ENCODE assay signal across 28 cellular contexts in the genomic region with DNA sequence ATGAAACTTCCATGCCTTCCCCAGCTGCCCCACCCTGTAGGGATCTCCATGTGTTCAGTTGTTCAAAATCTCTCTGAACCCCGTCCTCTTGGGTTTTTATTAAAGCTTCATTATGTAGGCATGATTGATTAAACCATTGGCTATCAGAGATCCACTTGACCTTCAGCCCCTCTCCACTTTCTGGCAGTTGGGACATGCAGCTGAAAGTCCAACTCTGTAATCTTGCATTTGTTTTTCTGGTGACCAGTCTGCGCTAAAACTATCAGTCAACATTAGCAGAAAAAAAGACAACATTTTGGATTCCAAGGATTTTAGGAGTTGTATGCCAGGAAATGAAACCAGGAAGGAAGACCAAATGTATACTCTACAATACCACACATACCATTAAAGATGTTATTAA.
"Had no signal": no experiment of that assay in that cellular context is flagged by ENCODE, and none has a peak within 500 bp of the region (broad histone marks: within the 10 kb centered on the region; RNA-seq: fewer than 3 reads in every experiment).

No MANE protein-coding gene starts in this region.

- FAIRE-seq: urothelium cell line had no signal

- H3K4me3 Mint-ChIP-seq: stimulated activated effector memory CD8-positive, alpha-beta T cell treated with anti-CD3 and anti-CD28 coated beads, Interleukin-12 subunit alpha, Interleukin-12 subunit beta, amount 100 ng/mL, for 72 hours; stimulated activated naive B cell treated with anti-CD40 and anti-IgM and Interleukin-4, amounts not matched to agents 10 μg/mL and 1 μg/mL and 100 μg/mL, for 72 hours; stimulated activated naive CD8-positive, alpha-beta T cell treated with anti-CD3 and anti-CD28 coated beads, Interleukin-15, amount 100 ng/mL, for 72 hours; stimulated activated naive CD8-positive, alpha-beta T cell treated with anti-CD3 and anti-CD28 coated beads, Interleukin-15, Interleukin-2, amounts not matched to agents 100 ng/mL and 50 ng/mL, for 24 hours; type B pancreatic cell had no signal

- H3K27me3 Mint-ChIP-seq: stimulated activated naive B cell treated with anti-CD40 and anti-IgM and Interleukin-4, amounts not matched to agents 10 μg/mL and 1 μg/mL and 100 μg/mL, for 72 hours; stimulated activated naive CD8-positive, alpha-beta T cell treated with anti-CD3 and anti-CD28 coated beads, Interleukin-15, amount 100 ng/mL, for 72 hours; stimulated activated naive CD8-positive, alpha-beta T cell treated with anti-CD3 and anti-CD28 coated beads, Interleukin-15, Interleukin-2, amounts not matched to agents 100 ng/mL and 50 ng/mL, for 24 hours had no signal

- H3K36me3 Mint-ChIP-seq: stimulated activated effector memory CD8-positive, alpha-beta T cell treated with anti-CD3 and anti-CD28 coated beads, Interleukin-12 subunit alpha, Interleukin-12 subunit beta, amount 100 ng/mL, for 72 hours; stimulated activated naive B cell treated with anti-CD40 and anti-IgM and Interleukin-4, amounts not matched to agents 10 μg/mL and 1 μg/mL and 100 μg/mL, for 72 hours; type B pancreatic cell had no signal

- H3K9me3 ChIP-seq: stomach, suprapubic skin, testis, thoracic aorta, thyroid gland, tibial artery, tibial nerve, transverse colon, upper lobe of left lung, upper lobe of right lung, uterus, vagina had no signal

- H3K27ac ChIP-seq: stomach, suprapubic skin, testis, thoracic aorta, thyroid gland, tibial artery, tibial nerve, transverse colon, upper lobe of left lung, upper lobe of right lung, uterus, vagina had no signal

- H3K4me1 ChIP-seq: stomach, suprapubic skin, testis, thyroid gland, tibial artery, tibial nerve, transverse colon, upper lobe of left lung, upper lobe of right lung, uterus, vagina had no signal

- H3K4me1 Mint-ChIP-seq: stimulated activated effector memory CD8-positive, alpha-beta T cell treated with anti-CD3 and anti-CD28 coated beads, Interleukin-12 subunit alpha, Interleukin-12 subunit beta, amount 100 ng/mL, for 72 hours; stimulated activated naive B cell treated with anti-CD40 and anti-IgM and Interleukin-4, amounts not matched to agents 10 μg/mL and 1 μg/mL and 100 μg/mL, for 72 hours; stimulated activated naive CD8-positive, alpha-beta T cell treated with anti-CD3 and anti-CD28 coated beads, Interleukin-15, amount 100 ng/mL, for 72 hours had no signal

- H3K27me3 ChIP-seq: stomach, suprapubic skin, testis, thyroid gland, tibial artery, tibial nerve, transverse colon, upper lobe of left lung, upper lobe of right lung, uterus, vagina had no signal

- H3K36me3 ChIP-seq: stomach, suprapubic skin, thoracic aorta, thyroid gland, tibial artery, tibial nerve, transverse colon, upper lobe of left lung, upper lobe of right lung, uterus, vagina had no signal

- H3K4me3 ChIP-seq: stomach, suprapubic skin, testis, thoracic aorta, thyroid gland, tibial artery, tibial nerve, transverse colon, upper lobe of left lung, upper lobe of right lung, uterus, vagina had no signal

- ATAC-seq: stimulated activated effector memory CD8-positive, alpha-beta T cell treated with anti-CD3 and anti-CD28 coated beads, Interleukin-12 subunit alpha, Interleukin-12 subunit beta, amount 100 ng/mL, for 72 hours; stimulated activated naive B cell treated with anti-CD40 and anti-IgM and Interleukin-4, amounts not matched to agents 10 μg/mL and 1 μg/mL and 100 μg/mL, for 72 hours; stimulated activated naive CD8-positive, alpha-beta T cell treated with anti-CD3 and anti-CD28 coated beads, Interleukin-15, amount 100 ng/mL, for 72 hours; stimulated activated naive CD8-positive, alpha-beta T cell treated with anti-CD3 and anti-CD28 coated beads, Interleukin-15, Interleukin-2, amounts not matched to agents 100 U/mL and 50 U/mL, for 24 hours; upper lobe of right lung had no signal

- DNase-seq: stimulated activated CD4-positive, alpha-beta T cell treated with anti-CD3 and anti-CD28 coated beads, Interleukin-2, amount 100 ng/mL, for 48 hours; stimulated activated CD4-positive, alpha-beta T cell treated with anti-CD3 and anti-CD28 coated beads, Interleukin-4, amount 100 ng/mL, for 1 hour; stimulated activated CD4-positive, alpha-beta T cell treated with anti-CD3 and anti-CD28 coated beads, Interleukin-4, amount 100 ng/mL, for 24 hours; stimulated activated CD4-positive, alpha-beta T cell treated with anti-CD3 and anti-CD28 coated beads, Interleukin-4, amount 100 ng/mL, for 4 hours; stimulated activated CD8-positive, alpha-beta memory T cell treated with anti-CD3 and anti-CD28 coated beads, Interleukin-4, amount 100 ng/mL, for 48 hours; stimulated activated naive B cell treated with anti-CD40 and anti-IgM and Interleukin-4, amounts not matched to agents 10 μg/mL and 1 μg/mL and 100 μg/mL, for 72 hours; stimulated activated naive CD4-positive, alpha-beta T cell; stimulated activated naive CD4-positive, alpha-beta T cell treated with Interleukin-2 at 50 U/mL for 16 hours; stimulated activated naive CD8-positive, alpha-beta T cell treated with anti-CD3 and anti-CD28 coated beads, Interleukin-15, amount 100 ng/mL, for 72 hours; stimulated activated naive CD8-positive, alpha-beta T cell treated with anti-CD3 and anti-CD28 coated beads, Interleukin-15, Interleukin-2, amounts not matched to agents 100 U/mL and 50 U/mL, for 24 hours; stomach; substantia nigra; testis; thyroid gland; tibial artery; transverse colon; trophoblast cell; upper lobe of left lung; upper lobe of right lung; uterus had no signal

- H3K27ac Mint-ChIP-seq: stimulated activated effector memory CD8-positive, alpha-beta T cell treated with anti-CD3 and anti-CD28 coated beads, Interleukin-12 subunit alpha, Interleukin-12 subunit beta, amount 100 ng/mL, for 72 hours; stimulated activated naive B cell treated with anti-CD40 and anti-IgM and Interleukin-4, amounts not matched to agents 10 μg/mL and 1 μg/mL and 100 μg/mL, for 72 hours; stimulated activated naive CD8-positive, alpha-beta T cell treated with anti-CD3 and anti-CD28 coated beads, Interleukin-15, amount 100 ng/mL, for 72 hours; stimulated activated naive CD8-positive, alpha-beta T cell treated with anti-CD3 and anti-CD28 coated beads, Interleukin-15, Interleukin-2, amounts not matched to agents 100 ng/mL and 50 ng/mL, for 24 hours; type B pancreatic cell had no signal

- H3K9me3 Mint-ChIP-seq: type B pancreatic cell had no signal
